22 cellular contexts compared by ENCODE assay signal in genomic region chr5:88045931-88046461, GRCh38.
DNase-seq lines count a peak whose midpoint lies in the region; ATAC-seq lines count a peak whose summit lies in the region.
"Had no signal": no experiment of that assay in that cellular context is flagged by ENCODE, and none has a peak within 500 bp of the region (broad histone marks: within the 10 kb centered on the region; RNA-seq: fewer than 3 reads in every experiment).

No MANE protein-coding gene starts in this region.

- DNase-seq in NCI-H2081 (lab: John Stamatoyannopoulos, UW) (peak; percentile 25 to 57), anterior cingulate cortex (lab: John Stamatoyannopoulos, UW) (peak in 49 of 58 donors; percentile 3 to 95 (median 30)), head of caudate nucleus (peak in 34 of 42 donors; percentile 3 to 79 (median 32)), substantia nigra (lab: John Stamatoyannopoulos, UW) (peak in 34 of 49 donors; percentile 1 to 72 (median 28)), NCI-H524 treated with DMSO at 0.1 percent for 48 hours (lab: John Stamatoyannopoulos, UW) (no peak)
- no peak for DNase-seq in CD8-positive, alpha-beta memory T cell
- DNase-seq: effector memory CD4-positive, alpha-beta T cell; foreskin keratinocyte; Kasumi-1; MV-4-11; NCI-H1694 treated with DMSO at 0.1 percent for 48 hours; NCI-H2227 treated with DMSO at 0.1 percent for 48 hours; OCI-M1; SHP77; T-helper 9 cell had no signal

- H3K4me3 Mint-ChIP-seq in CD8-positive, alpha-beta memory T cell: no peak overlapping the region
- H3K4me3 Mint-ChIP-seq: activated naive CD4-positive, alpha-beta T cell treated with anti-CD3 and anti-CD28 coated beads, Interleukin-2, amount 50 U/mL, for 24 hours; neural crest cell had no signal

- H3K36me3 ChIP-seq in CD8-positive, alpha-beta memory T cell (ENCODE audit: insufficient read depth, low read length): no peaks in the 10 kb centered on the region
- H3K36me3 ChIP-seq: ascending aorta had no signal

- no peak overlapping the region for H3K4me3 ChIP-seq in CD8-positive, alpha-beta memory T cell (ENCODE audit: low read length)
- H3K4me3 ChIP-seq: ascending aorta had no signal

- intact Hi-C loops in head of caudate nucleus (cut with DNase I): loop anchor here (10.0 kb wide), 1 partner anchor 89 kb away; no protein-coding TSS in a partner anchor

- peak overlapping the region; percentile 81 for H3K27ac ChIP-seq in substantia nigra (ENCODE audit: low read depth, low read length, poor library complexity, severe bottlenecking)
- H3K27ac ChIP-seq in CD8-positive, alpha-beta memory T cell (ENCODE audit: low read depth, low read length): no peak overlapping the region
- H3K27ac ChIP-seq: ascending aorta, foreskin keratinocyte had no signal

- no peak for ATAC-seq in GM21367 (IDR thresholded peaks at IDR 0.05; ENCODE audit: unreplicated experiment)
- ATAC-seq: esophagus mucosa, foreskin keratinocyte, HCT116 had no signal

- CTCF ChIA-PET in CD8-positive, alpha-beta memory T cell (lab: Charles Lee): no interaction called here

- no peaks in the 10 kb centered on the region for H3K36me3 Mint-ChIP-seq in CD8-positive, alpha-beta memory T cell
- H3K36me3 Mint-ChIP-seq: activated naive CD4-positive, alpha-beta T cell treated with anti-CD3 and anti-CD28 coated beads, Interleukin-2, amount 50 U/mL, for 24 hours had no signal

- H3K9me3 Mint-ChIP-seq in CD8-positive, alpha-beta memory T cell: no peaks in the 10 kb centered on the region
- H3K9me3 Mint-ChIP-seq: activated naive CD4-positive, alpha-beta T cell treated with anti-CD3 and anti-CD28 coated beads, Interleukin-2, amount 50 U/mL, for 24 hours; neural crest cell had no signal

- H3K4me1 Mint-ChIP-seq in CD8-positive, alpha-beta memory T cell: no peaks in the 10 kb centered on the region
- H3K4me1 Mint-ChIP-seq: activated naive CD4-positive, alpha-beta T cell treated with anti-CD3 and anti-CD28 coated beads, Interleukin-2, amount 50 U/mL, for 24 hours had no signal

- POLR2A ChIA-PET in CD8-positive, alpha-beta memory T cell (lab: Charles Lee): no interaction called here

- no peak overlapping the region for H3K27ac Mint-ChIP-seq in CD8-positive, alpha-beta memory T cell
- H3K27ac Mint-ChIP-seq: activated naive CD4-positive, alpha-beta T cell treated with anti-CD3 and anti-CD28 coated beads, Interleukin-2, amount 50 U/mL, for 24 hours; progenitor cell of endocrine pancreas had no signal

- H3K4me1 ChIP-seq in CD8-positive, alpha-beta memory T cell (ENCODE audit: insufficient read depth, low read length): no peaks in the 10 kb centered on the region
- H3K4me1 ChIP-seq: ascending aorta, foreskin keratinocyte had no signal

- H3K27me3 ChIP-seq in CD8-positive, alpha-beta memory T cell (ENCODE audit: insufficient read depth, low read length, poor library complexity, severe bottlenecking): no peaks in the 10 kb centered on the region
- H3K27me3 ChIP-seq: ascending aorta, foreskin keratinocyte had no signal

- no peaks in the 10 kb centered on the region for H3K9me3 ChIP-seq in CD8-positive, alpha-beta memory T cell (ENCODE audit: low read length)
- H3K9me3 ChIP-seq: ascending aorta had no signal

- peaks cover 2 to 4% of the 10 kb centered on the region in 2 donors for H3K27me3 Mint-ChIP-seq in CD8-positive, alpha-beta memory T cell
- H3K27me3 Mint-ChIP-seq: progenitor cell of endocrine pancreas had no signal

Comparison
In these comparisons a context has a peak if more than half of its experiments do, and no peak if none do; other contexts are left out.
1. DNase-seq: peak in NCI-H2081 (2 of 2), anterior cingulate cortex (49 of 58), head of caudate nucleus (34 of 42) and substantia nigra (34 of 49); none in NCI-H524 treated with DMSO at 0.1 percent for 48 hours (single experiment) and CD8-positive, alpha-beta memory T cell (0 of 5).